In genomic region chr10:122298598-122299301, GRCh38 we compare ENCODE assay signal across 8 cellular contexts. TPM values are rescaled to one million over a fixed set of nuclear protein-coding genes. Genes with fewer than 3 reads are reported as not detected.
DNase-seq lines count a peak whose midpoint lies in the region; ATAC-seq, FAIRE-seq and TF ChIP-seq lines count a peak whose summit lies in the region.

No MANE protein-coding gene starts in this region.

- H3K79me2 ChIP-seq in DOHH2 (ENCODE audit: control insufficient read depth, low read length): no peaks in the 10 kb centered on the region
- no peaks in the 10 kb centered on the region for H3K79me2 ChIP-seq in K562 (ENCODE audit: control insufficient read depth, insufficient read depth, low read length)

- H3K27ac Mint-ChIP-seq in HFFc6: no peak overlapping the region

- no peaks in the 10 kb centered on the region for H3K36me3 Mint-ChIP-seq in HFFc6 (ENCODE audit: low read depth)

- peak; percentile 50 for DNase-seq in HFFc6
- peak; percentile 60 for DNase-seq in NCI-H146 treated with DMSO at 0.1 percent for 48 hours (lab: John Stamatoyannopoulos, UW; ENCODE audit: unreplicated experiment)
- peak; percentile 51 to 56 (median 54) for DNase-seq in K562 (ENCODE audit: extremely low read depth in 1 of 4, low spot score in 3 of 4)
- peak; percentile 72 for DNase-seq in iPS DF 4.7 (ENCODE audit: extremely low read depth, low spot score)
- DNase-seq in mesenteric fat pad (ENCODE audit: low spot score): no peak

- H3K4me3 ChIP-seq in DOHH2 (ENCODE audit: low read length) (peak overlapping the region; percentile 50), K562 (no peak overlapping the region), skeletal muscle satellite cell (ENCODE audit: low read length) (no peak overlapping the region)

- no peaks in the 10 kb centered on the region for H3K9me1 ChIP-seq in K562 (ENCODE audit: control insufficient read depth, insufficient read depth, low read length)

- intact Hi-C loops in K562 (cut with micrococcal nuclease): loop anchor here (1.0 to 5.0 kb wide), 2 partner anchors 137 to 269 kb away; no protein-coding TSS in a partner anchor

- TF ChIP-seq CTCF in DOHH2 (IDR thresholded peaks at IDR 0.05; ENCODE audit: low read depth, low read length, poor library complexity, severe bottlenecking) (peak; percentile 86), HFFc6 (IDR thresholded peaks at IDR 0.05) (peak; percentile 94), K562 (IDR thresholded peaks at IDR 0.05 in 2 of 3, conservative IDR thresholded peaks at IDR 0.05 in 1 of 3; ENCODE audit: insufficient read depth in 2 of 3, low read depth in 1 of 3, low read length in 3 of 3) (peak; percentile 67 to 77 (median 77))

- peaks cover 5% of the 10 kb centered on the region for H3K4me1 ChIP-seq in DOHH2 (ENCODE audit: control insufficient read depth, low read length)
- no peaks in the 10 kb centered on the region for H3K4me1 ChIP-seq in K562 (replicated peaks in 1 of 2; ENCODE audit: control insufficient read depth in 2 of 2, insufficient read depth in 2 of 2, low read length in 2 of 2)
- peaks cover 14% of the 10 kb centered on the region for H3K4me1 ChIP-seq in skeletal muscle satellite cell (ENCODE audit: control insufficient read depth, insufficient read depth, low read length)

- WGBS in K562 (ENCODE audit: insufficient coverage, low coverage, missing lambda C conversion rate): 6% methylated on average over 12 of the region's 15 CpGs

- no peaks in the 10 kb centered on the region for H3F3A ChIP-seq in DOHH2 (ENCODE audit: control insufficient read depth, insufficient read depth)

- H3K36me3 ChIP-seq in DOHH2 (ENCODE audit: control insufficient read depth, low read length) (no peaks in the 10 kb centered on the region), K562 (ENCODE audit: control insufficient read depth, insufficient read depth, low read length) (no peaks in the 10 kb centered on the region), skeletal muscle satellite cell (ENCODE audit: insufficient read depth, low read length) (no peaks in the 10 kb centered on the region)

- peak overlapping the region; percentile 74; the same call in 1 of the 2 replicates for H2AFZ ChIP-seq in K562 (ENCODE audit: low read depth, low read length)

- no peaks in the 10 kb centered on the region for H3K9me2 ChIP-seq in DOHH2 (replicated peaks; ENCODE audit: control insufficient read depth, low read length)

- H3K27me3 ChIP-seq in DOHH2 (ENCODE audit: control insufficient read depth, low read length) (peaks cover 12% of the 10 kb centered on the region), K562 (ENCODE audit: control insufficient read depth in 2 of 2, insufficient read depth in 2 of 2, low read length in 2 of 2) (no peaks in the 10 kb centered on the region; a peak in 1 of 5 replicates), skeletal muscle satellite cell (ENCODE audit: control insufficient read depth, insufficient read depth, low read length) (peaks cover 5% of the 10 kb centered on the region)

- H3K27ac ChIP-seq in DOHH2 (ENCODE audit: low read depth, low read length) (no peak overlapping the region), K562 (ENCODE audit: extremely low read depth, low read depth, low read length) (no peak overlapping the region)

- peak; percentile 92 for ATAC-seq in K562

- H4K20me1 ChIP-seq in DOHH2 (ENCODE audit: control insufficient read depth, insufficient read depth, low read depth, low read length): no peaks in the 10 kb centered on the region
- H4K20me1 ChIP-seq in K562 (replicated peaks; ENCODE audit: control insufficient read depth, insufficient read depth, low read length): no peaks in the 10 kb centered on the region

- BruUV-seq in K562 (replicated peaks; lab: Mats Ljungman, UMichigan): no TSS peak

- peak; percentile 59 to 82 for TF ChIP-seq RAD21 in K562 (CRISPR knock-in tag; conservative IDR thresholded peaks at IDR 0.05 in 1 of 2, IDR thresholded peaks at IDR 0.05 in 1 of 2)

- H3K4me2 ChIP-seq in DOHH2 (ENCODE audit: low read length) (peak overlapping the region; percentile 68), K562 (ENCODE audit: insufficient read depth, low read length) (no peak overlapping the region), skeletal muscle satellite cell (ENCODE audit: low read length) (peak overlapping the region; percentile 68)

- H3K9ac ChIP-seq in K562 (ENCODE audit: insufficient read depth in 1 of 2, low read depth in 2 of 2, low read length in 2 of 2) (no peak overlapping the region), skeletal muscle satellite cell (ENCODE audit: low read depth, low read length) (no peak overlapping the region)

- CTCF ChIA-PET in K562 (lab: Yijun Ruan, JAX; ENCODE audit: low intra/inter-chr PET ratio): interaction anchor here (1.6 to 1.9 kb wide), 2 partner anchors 137 to 267 kb away, joined by 4 to 21 read pairs; no protein-coding TSS in a partner anchor

- TF ChIP-seq POLR2A in K562 (conservative IDR thresholded peaks at IDR 0.05): no peak

- H3K9me3 ChIP-seq in DOHH2 (ENCODE audit: control insufficient read depth, insufficient read depth, low read length) (no peaks in the 10 kb centered on the region), K562 (replicated peaks; ENCODE audit: control insufficient read depth, insufficient read depth, low read depth, low read length) (no peaks in the 10 kb centered on the region), skeletal muscle satellite cell (replicated peaks; ENCODE audit: low read length) (no peaks in the 10 kb centered on the region)

- H3K4me1 Mint-ChIP-seq in HFFc6 (ENCODE audit: low read depth): peaks cover 29% of the 10 kb centered on the region

- FAIRE-seq in TTC549 (lab: Jason Lieb, UNC): peak; percentile 5
- peak; percentile 85 for FAIRE-seq in K562 (lab: Jason Lieb, UNC)

- in situ Hi-C loops in K562 (cut with MboI): no loop called here

- no peaks in the 10 kb centered on the region for H3K9me3 Mint-ChIP-seq in HFFc6

- POLR2A ChIA-PET in K562 (lab: Yijun Ruan, JAX): interaction anchor here (0.9 to 1.0 kb wide), 2 partner anchors 12 to 135 kb away, joined by 3 to 4 read pairs; no protein-coding TSS in a partner anchor

- peaks cover 24% of the 10 kb centered on the region for H3K27me3 Mint-ChIP-seq in HFFc6 (ENCODE audit: insufficient read depth)

- peak overlapping the region; percentile 43; the same call in 1 of the 2 replicates for H3K4me3 Mint-ChIP-seq in HFFc6

- no peak for TF ChIP-seq EP300 in K562 (IDR thresholded peaks at IDR 0.05; ENCODE audit: low read length)

TF ChIP-seq in K562, 482 proteins besides CTCF, POLR2A, EP300 and RAD21 (continues in another document):
- TF ChIP-seq HIVEP1 (CRISPR knock-in tag; IDR thresholded peaks at IDR 0.05): no peak
- peak; percentile 65 for TF ChIP-seq ZNF384 (IDR thresholded peaks at IDR 0.05; ENCODE audit: low read depth, low read length)
- TF ChIP-seq, protein P1, sequence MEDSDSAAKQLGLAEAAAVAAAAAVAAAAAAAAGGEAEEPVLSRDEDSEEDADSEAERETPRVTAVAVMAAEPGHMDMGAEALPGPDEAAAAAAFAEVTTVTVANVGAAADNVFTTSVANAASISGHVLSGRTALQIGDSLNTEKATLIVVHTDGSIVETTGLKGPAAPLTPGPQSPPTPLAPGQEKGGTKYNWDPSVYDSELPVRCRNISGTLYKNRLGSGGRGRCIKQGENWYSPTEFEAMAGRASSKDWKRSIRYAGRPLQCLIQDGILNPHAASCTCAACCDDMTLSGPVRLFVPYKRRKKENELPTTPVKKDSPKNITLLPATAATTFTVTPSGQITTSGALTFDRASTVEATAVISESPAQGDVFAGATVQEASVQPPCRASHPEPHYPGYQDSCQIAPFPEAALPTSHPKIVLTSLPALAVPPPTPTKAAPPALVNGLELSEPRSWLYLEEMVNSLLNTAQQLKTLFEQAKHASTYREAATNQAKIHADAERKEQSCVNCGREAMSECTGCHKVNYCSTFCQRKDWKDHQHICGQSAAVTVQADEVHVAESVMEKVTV (CRISPR knock-in tag; IDR thresholded peaks at IDR 0.05): peak; percentile 9; the same call in 1 of the 2 replicates
- TF ChIP-seq SMC3 (conservative IDR thresholded peaks at IDR 0.05; ENCODE audit: insufficient read depth, low read depth, low read length): peak; percentile 60; the same call in 1 of the 2 replicates
- TF ChIP-seq ETS2 (tag; IDR thresholded peaks at IDR 0.05; ENCODE audit: borderline replicate concordance, poor library complexity, severe bottlenecking): no peak
- no peak for TF ChIP-seq NRF1 (conservative IDR thresholded peaks at IDR 0.05 in 1 of 2, IDR thresholded peaks at IDR 0.05 in 1 of 2)

RNA-seq across cellular contexts. Expression of gene BTBD16, which starts 27.7 kb away (rescaled TPM):
- not detected for total RNA-seq in HFFc6 (2021; fragmentation: NEBNext Ultra II Directional; extraction: Animal tissue kit (Norgen Biotek cat#: 25700))
- total RNA-seq in K562 (2011; cell fraction: chromatin; rRNA removed; ENCODE audit: low replicate concordance): not detected in 2 replicates
- not detected in 2 replicates for total RNA-seq in K562 (2011; cell fraction: nucleolus; rRNA removed)
- total RNA-seq in K562 (2011; cell fraction: nucleoplasm; rRNA removed): not detected in 2 replicates
- total RNA-seq in K562 (2014; rRNA removed): not detected in 2 replicates
- total RNA-seq in K562 (2014; rRNA removed; fragmentation: Illumina TruSeq; extraction: Trizol): not detected in 2 replicates
- not detected in 2 replicates for total RNA-seq in K562 (2015; rRNA removed; fragmentation: Illumina TruSeq; extraction: Trizol)
- not detected in 2 replicates for total RNA-seq in K562 (2021)
- polyA plus RNA-seq in K562 (2011; rRNA removed): 0.11 TPM in 1 of 2 replicates, not detected in the other
- polyA plus RNA-seq in K562 (2011; cell fraction: cytosol; rRNA removed): 0.03 TPM in 1 of 2 replicates, not detected in the other
- polyA plus RNA-seq in K562 (2011; cell fraction: nucleus; rRNA removed): 0.13 TPM in 1 of 2 replicates, not detected in the other
- not detected in 2 replicates for polyA plus RNA-seq in K562 (2012)
- not detected in 2 replicates for polyA plus RNA-seq in K562 (2014; fragmentation: Illumina TruSeq; extraction: Trizol)
- polyA plus RNA-seq in K562 (2014; fragmentation: Nextera tagmentation; extraction: Ambion mirVana): not detected
- polyA plus RNA-seq in K562 (2014; rRNA removed): not detected in 2 replicates
- polyA minus RNA-seq in K562 (2011; rRNA and poly(A)+ RNA removed): not detected in 2 replicates
- not detected in 2 replicates for polyA minus RNA-seq in K562 (2011; cell fraction: cytosol; rRNA and poly(A)+ RNA removed)
- polyA minus RNA-seq in K562 (2011; cell fraction: nucleus; rRNA and poly(A)+ RNA removed): not detected in 2 replicates
- total RNA-seq in skeletal muscle satellite cell (2012; rRNA removed): not detected in 2 replicates
- not detected for total RNA-seq in mesenteric fat pad
